ENCODE assay signal across 9 cellular contexts in genomic region chr14:24897793-24898192, GRCh38.
"Had no signal": no experiment of that assay in that cellular context is flagged by ENCODE, and none has a peak within 500 bp of the region (broad histone marks: within the 10 kb centered on the region; RNA-seq: fewer than 3 reads in every experiment).

No MANE protein-coding gene starts in this region.

- DNase-seq: GM23248, GOT3, H7, HFFc6, KBM-7 had no signal

- H3K9ac ChIP-seq: GM23248 had no signal

- H3K27ac ChIP-seq: GM23248, HL-60 had no signal

- FAIRE-seq: HTR-8/SVneo had no signal

- H2AFZ ChIP-seq: GM23248 had no signal

- H3K4me3 ChIP-seq: GM23248, HAP-1 had no signal

- H3K36me3 ChIP-seq: HAP-1 had no signal

- ATAC-seq: HCT116 had no signal

- H3K9me3 ChIP-seq: HAP-1 had no signal

- H3K4me1 ChIP-seq: HAP-1 had no signal
